ENCODE assay signal across 13 cellular contexts in the genomic region with DNA sequence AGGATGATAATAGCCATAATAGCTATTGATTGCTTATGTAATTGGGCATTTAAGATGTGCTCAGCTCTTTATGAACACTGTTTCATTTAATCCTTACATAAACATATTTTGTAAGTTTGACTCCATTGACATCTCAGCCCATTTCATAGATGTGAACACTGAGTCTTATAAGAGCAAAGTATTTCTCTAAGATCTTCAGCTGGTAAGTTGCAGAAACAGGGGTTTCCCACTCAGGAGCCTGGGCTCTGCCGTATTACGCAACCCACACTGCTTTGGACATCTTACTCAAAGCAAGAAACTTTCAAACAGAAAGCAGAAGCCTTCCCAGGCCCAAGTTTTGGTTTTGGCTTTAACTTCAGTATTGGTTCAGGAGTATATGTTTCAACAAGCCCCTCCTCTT.
DNase-seq lines count a peak whose midpoint lies in the region; ATAC-seq and TF ChIP-seq lines count a peak whose summit lies in the region.
"Had no signal": no experiment of that assay in that cellular context is flagged by ENCODE, and none has a peak within 500 bp of the region (broad histone marks: within the 10 kb centered on the region; RNA-seq: fewer than 3 reads in every experiment).

No MANE protein-coding gene starts in this region.

- H3K36me3 ChIP-seq in H7 (replicated peaks; ENCODE audit: control insufficient read depth, insufficient read depth, low read length) (no peaks in the 10 kb centered on the region), vagina (no peaks in the 10 kb centered on the region)

- intact Hi-C loops in vagina (cut with DNase I): no loop called here

- peak; percentile 74 for ATAC-seq in HG02678 (IDR thresholded peaks at IDR 0.05; ENCODE audit: unreplicated experiment)
- ATAC-seq: left colon, Right ventricle myocardium inferior had no signal

- TF ChIP-seq POLR2A in vagina (IDR thresholded peaks at IDR 0.05): no peak

- no peaks in the 10 kb centered on the region for H3K4me1 ChIP-seq in vagina

- H3K4me3 ChIP-seq in H7 (ENCODE audit: insufficient read depth, low read depth, low read length) (no peak overlapping the region), vagina (no peak overlapping the region)

- TF ChIP-seq CTCF in vagina (IDR thresholded peaks at IDR 0.05): no peak

- no peaks in the 10 kb centered on the region for H3K27me3 ChIP-seq in H7 (ENCODE audit: control insufficient read depth, insufficient read depth, low read length)
- H3K27me3 ChIP-seq in vagina: no peaks in the 10 kb centered on the region

- DNase-seq in SIG-M5 treated with dmso at 0.1 percent for 504 hours (lab: John Stamatoyannopoulos, UW; ENCODE audit: unreplicated experiment): peak; percentile 48
- DNase-seq in SIG-M5 (lab: John Stamatoyannopoulos, UW): no peak
- DNase-seq in pons (ENCODE audit: low spot score): peak; percentile 69
- DNase-seq in H7: no peak
- no peak for DNase-seq in vagina (ENCODE audit: extremely low spot score in 2 of 2)
- DNase-seq in NCI-H345 (lab: John Stamatoyannopoulos, UW): no peak
- DNase-seq: aorta, left colon, NCI-H1694 treated with DMSO at 0.1 percent for 48 hours had no signal

- no peaks in the 10 kb centered on the region for H3K9me3 ChIP-seq in vagina

- TF ChIP-seq RAD21 in Ishikawa (IDR thresholded peaks at IDR 0.05; ENCODE audit: low read depth): no peak

- TF ChIP-seq EP300 in Ishikawa (IDR thresholded peaks at IDR 0.05; ENCODE audit: borderline replicate concordance): no peak

- H3K27ac ChIP-seq in vagina: no peak overlapping the region
- H3K27ac ChIP-seq: 22Rv1 had no signal

TF ChIP-seq in Ishikawa, 13 proteins besides CTCF, POLR2A, EP300 and RAD21:
- peak; percentile 43 for TF ChIP-seq CEBPB (IDR thresholded peaks at IDR 0.05)
- TF ChIP-seq TCF12 (IDR thresholded peaks at IDR 0.05; ENCODE audit: low read depth): no peak

Comparison
In these comparisons a context has a peak if more than half of its experiments do, and no peak if none do; other contexts are left out.
1. DNase-seq: peak in SIG-M5 treated with dmso at 0.1 percent for 504 hours (single experiment) and pons (single experiment); none in SIG-M5 (single experiment), H7 (single experiment), vagina (0 of 2) and NCI-H345 (single experiment).